In genomic region chr14:61860294-61860918, GRCh38 we compare ENCODE assay signal across 8 cellular contexts. TPM values are rescaled to one million over a fixed set of nuclear protein-coding genes. Genes with fewer than 3 reads are reported as not detected.
DNase-seq lines count a peak whose midpoint lies in the region; ATAC-seq and TF ChIP-seq lines count a peak whose summit lies in the region.

No MANE protein-coding gene starts in this region.

- intact Hi-C loops in heart right ventricle (cut with DNase I) = no loop called here

- H3K4me1 ChIP-seq in DOHH2 (ENCODE audit: control insufficient read depth, low read length) (no peaks in the 10 kb centered on the region), heart right ventricle (no peaks in the 10 kb centered on the region)

- 51 to 53% methylated on average over 1 of the region's 1 CpG for WGBS in heart right ventricle, 2 donors

- H3K27me3 ChIP-seq in DOHH2 (ENCODE audit: control insufficient read depth, low read length) = no peaks in the 10 kb centered on the region
- H3K27me3 ChIP-seq in heart right ventricle = peaks cover 0 to 13% (median 0%) of the 10 kb centered on the region in 7 donors

- no peaks in the 10 kb centered on the region for H3K9me2 ChIP-seq in DOHH2 (replicated peaks; ENCODE audit: control insufficient read depth, low read length)

- H3K27ac ChIP-seq in DOHH2 (ENCODE audit: low read depth, low read length) (no peak overlapping the region), heart right ventricle (no peak overlapping the region)

- peak; percentile 79 for TF ChIP-seq CTCF in DOHH2 (IDR thresholded peaks at IDR 0.05; ENCODE audit: low read depth, low read length, poor library complexity, severe bottlenecking)
- TF ChIP-seq CTCF in heart right ventricle (IDR thresholded peaks at IDR 0.05) = peak; percentile 32 to 87 (median 64)
- no peak for TF ChIP-seq CTCF in omental fat pad (IDR thresholded peaks at IDR 0.05)

- no peak overlapping the region for H3K4me2 ChIP-seq in DOHH2 (ENCODE audit: low read length)

- H3K4me3 ChIP-seq in DOHH2 (ENCODE audit: low read length) (no peak overlapping the region), heart right ventricle (no peak overlapping the region)

- DNase-seq in RPMI7951 (ENCODE audit: low read depth) (peak; percentile 39), heart right ventricle (peak in 1 of 2 donors; percentile 18), omental fat pad (ENCODE audit: low spot score) (no peak)
- DNase-seq in activated T-helper 9 cell treated with anti-CD3 and anti-CD28 coated beads, Interleukin-2, amount 50 U/mL, for 16 hours (ENCODE audit: low read depth) = peak; percentile 25
- peak; percentile 73 for DNase-seq in stimulated activated CD4-positive, alpha-beta T cell treated with anti-CD3 and anti-CD28 coated beads, Interleukin-1b, Interleukin-23, amount 100 ng/mL, for 48 hours

- H3K36me3 ChIP-seq in DOHH2 (ENCODE audit: control insufficient read depth, low read length) = no peaks in the 10 kb centered on the region
- no peaks in the 10 kb centered on the region for H3K36me3 ChIP-seq in heart right ventricle

- H3F3A ChIP-seq in DOHH2 (ENCODE audit: control insufficient read depth, insufficient read depth) = no peaks in the 10 kb centered on the region

- H3K9me3 ChIP-seq in DOHH2 (ENCODE audit: control insufficient read depth, insufficient read depth, low read length) (no peaks in the 10 kb centered on the region), heart right ventricle (no peaks in the 10 kb centered on the region)

- no peaks in the 10 kb centered on the region for H4K20me1 ChIP-seq in DOHH2 (ENCODE audit: control insufficient read depth, insufficient read depth, low read depth, low read length)

- H3K79me2 ChIP-seq in DOHH2 (ENCODE audit: control insufficient read depth, low read length) = no peaks in the 10 kb centered on the region

- peak; percentile 98 for ATAC-seq in GM19455 (IDR thresholded peaks at IDR 0.05; ENCODE audit: unreplicated experiment)
- ATAC-seq in HG03457 (IDR thresholded peaks at IDR 0.05; ENCODE audit: unreplicated experiment) = peak; percentile 96
- peak in 1 of 8 donors; percentile 45 for ATAC-seq in heart right ventricle
- ATAC-seq in omental fat pad (ENCODE audit: low FRiP score) = no peak

RNA-seq across cellular contexts. Expression of gene SYT16, which starts 47.9 kb away (rescaled TPM):
- total RNA-seq in RPMI7951 (2014; rRNA removed; shearing (Covaris generic)) = under 0.01 TPM in 2 replicates
- total RNA-seq in heart right ventricle (under 1 TPM in 5 of 10 donors, not detected in 5; 0.02 to 0.19 (median 0.13) TPM), omental fat pad (under 1 TPM in 1 of 4 donors, not detected in 3; 0.12 TPM)
- polyA plus RNA-seq in heart right ventricle = under 1 TPM in 1 of 2 donors, not detected in 1; 0.01 TPM

Comparison
In these comparisons a context has a peak if more than half of its experiments do, and no peak if none do; other contexts are left out.
1. CTCF ChIP-seq: peak in DOHH2 (single experiment) and heart right ventricle (9 of 9); none in omental fat pad (0 of 3).